ENCODE assay signal across 9 cellular contexts in the genomic region with DNA sequence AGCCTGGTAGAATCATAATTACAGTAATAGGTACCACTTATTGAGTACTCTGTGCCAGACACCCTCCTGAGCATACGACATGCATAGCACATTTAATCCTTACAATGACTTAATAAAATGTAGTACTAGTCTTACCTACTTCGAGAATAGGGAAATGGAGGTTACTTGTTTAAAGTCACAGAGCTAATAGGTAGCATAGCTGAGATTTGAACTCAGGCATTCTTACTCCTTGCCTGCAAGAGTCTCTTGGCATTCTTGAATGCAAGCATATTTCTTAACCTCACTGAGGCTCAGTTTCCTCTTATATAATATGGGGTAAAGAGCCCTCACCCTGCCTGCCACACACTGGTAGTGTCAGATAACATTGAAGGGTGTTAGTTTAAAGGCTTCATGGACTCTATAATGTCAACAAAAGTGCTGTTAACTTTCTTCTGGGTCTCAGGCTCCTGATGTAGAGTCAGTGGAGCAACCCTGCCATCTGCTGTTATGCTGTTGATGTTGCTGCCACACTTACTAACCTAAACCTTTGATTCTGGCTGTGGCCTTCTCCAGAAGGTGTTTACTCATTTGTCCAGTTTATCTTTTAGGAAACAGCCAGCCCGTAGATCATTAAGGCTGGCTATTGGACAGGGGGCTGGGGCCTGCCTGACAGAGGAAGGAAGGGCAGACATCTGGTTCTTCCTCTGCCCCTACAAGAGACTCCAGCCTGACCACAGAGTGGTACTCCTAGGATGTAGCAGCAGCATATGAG. TPM values are rescaled to one million over a fixed set of nuclear protein-coding genes. Genes with fewer than 3 reads are reported as not detected.
DNase-seq lines count a peak whose midpoint lies in the region; ATAC-seq, FAIRE-seq and TF ChIP-seq lines count a peak whose summit lies in the region.
"Had no signal": no experiment of that assay in that cellular context is flagged by ENCODE, and none has a peak within 500 bp of the region (broad histone marks: within the 10 kb centered on the region; RNA-seq: fewer than 3 reads in every experiment).

No MANE protein-coding gene starts in this region.

- peak overlapping the region in 5 of 10 experiments; percentile 1 to 48 (median 37); a peak in 5 of 20 replicates for H3K4me3 ChIP-seq in BLaER1 treated with 17β-estradiol and CSF1 and Interleukin-3, amounts not matched to agents 10 nM and 100 nM
- no peak overlapping the region for H3K4me3 ChIP-seq in SK-N-SH (ENCODE audit: low read depth in 2 of 2, low read length in 1 of 2)
- no peak overlapping the region for H3K4me3 ChIP-seq in K562
- H3K4me3 ChIP-seq: SJSA1 had no signal

- ATAC-seq in K562 (peak; percentile 85), HG03280 (IDR thresholded peaks at IDR 0.05; ENCODE audit: unreplicated experiment) (no peak), GM21529 (IDR thresholded peaks at IDR 0.05; ENCODE audit: unreplicated experiment) (no peak)

- H3K4me2 ChIP-seq in BLaER1 treated with 17β-estradiol and CSF1 and Interleukin-3, amounts not matched to agents 10 nM and 100 nM, result peak overlapping the region; percentile 52 to 94 (median 87)
- no peak overlapping the region for H3K4me2 ChIP-seq in SK-N-SH
- H3K4me2 ChIP-seq in K562 (ENCODE audit: insufficient read depth, low read length), result no peak overlapping the region; the same call in 1 of the 2 replicates

- no peaks in the 10 kb centered on the region for H3K9me2 ChIP-seq in SK-N-SH

- H2AFZ ChIP-seq in SK-N-SH (ENCODE audit: low read depth), result no peak overlapping the region
- H2AFZ ChIP-seq in K562 (ENCODE audit: low read depth, low read length), result no peak overlapping the region

- no TSS peak for BruUV-seq in K562 (replicated peaks; lab: Mats Ljungman, UMichigan)

- in situ Hi-C loops in K562 (cut with MboI), result no loop called here

- peak; percentile 87 for TF ChIP-seq RAD21 in SK-N-SH (IDR thresholded peaks at IDR 0.05; ENCODE audit: low read length)
- TF ChIP-seq RAD21 in K562 (CRISPR knock-in tag; conservative IDR thresholded peaks at IDR 0.05 in 1 of 2, IDR thresholded peaks at IDR 0.05 in 1 of 2), result peak; percentile 78 to 82

- no peak for TF ChIP-seq POLR2A in K562 (conservative IDR thresholded peaks at IDR 0.05)

- TF ChIP-seq EP300 in SK-N-SH (IDR thresholded peaks at IDR 0.05; ENCODE audit: borderline replicate concordance in 1 of 2, low read depth in 1 of 2, low read length in 1 of 2) (no peak), K562 (IDR thresholded peaks at IDR 0.05; ENCODE audit: low read length) (no peak)

- peak; percentile 69 for FAIRE-seq in K562 (lab: Jason Lieb, UNC)

- intact Hi-C loops in K562 (cut with micrococcal nuclease), result loop anchor here (1.0 to 2.0 kb wide), 3 partner anchors 82 to 142 kb away; no protein-coding TSS in a partner anchor

- 90% methylated on average over 3 of the region's 3 CpGs for WGBS in SK-N-SH (ENCODE audit: low lambda C conversion rate)
- WGBS in K562 (ENCODE audit: insufficient coverage, low coverage, missing lambda C conversion rate), result 36% methylated on average over 3 of the region's 3 CpGs

- peaks cover 4% of the 10 kb centered on the region for H3F3A ChIP-seq in SK-N-SH (replicated peaks; ENCODE audit: insufficient read depth)

- H3K79me2 ChIP-seq in SK-N-SH (ENCODE audit: insufficient read depth) (peaks cover 76% of the 10 kb centered on the region), K562 (ENCODE audit: control insufficient read depth, insufficient read depth, low read length) (no peaks in the 10 kb centered on the region)

- peaks cover 76 to 100% (median 88%) of the 10 kb centered on the region in 10 experiments for H3K4me1 ChIP-seq in BLaER1 treated with 17β-estradiol and CSF1 and Interleukin-3, amounts not matched to agents 10 nM and 100 nM
- H3K4me1 ChIP-seq in SK-N-SH (ENCODE audit: control insufficient read depth in 1 of 2, insufficient read depth in 2 of 2, low read depth in 1 of 2, low read length in 1 of 2) (peaks cover 16 to 22% of the 10 kb centered on the region in 2 experiments; a peak in 2 of 4 replicates), K562 (replicated peaks in 1 of 2; ENCODE audit: control insufficient read depth in 2 of 2, insufficient read depth in 2 of 2, low read length in 2 of 2) (peaks cover 0 to 34% of the 10 kb centered on the region in 2 experiments; a peak in 3 of 5 replicates)

- peak overlapping the region; percentile 77 to 88 (median 86) for H3K27ac ChIP-seq in BLaER1 treated with 17β-estradiol and CSF1 and Interleukin-3, amounts not matched to agents 10 nM and 100 nM
- H3K27ac ChIP-seq in SK-N-SH (ENCODE audit: low read depth in 2 of 2, low read length in 1 of 2) (peak overlapping the region in 1 of 2 experiments; percentile 57; a peak in 2 of 4 replicates), K562 (ENCODE audit: extremely low read depth, low read depth, low read length) (no peak overlapping the region)
- H3K27ac ChIP-seq: SJSA1 had no signal

- CTCF ChIA-PET in SK-N-SH (lab: Yijun Ruan, JAX), result interaction anchor here (0.6 to 10.5 kb wide), 11 partner anchors 12 to 143 kb away, joined by 3 to 105 read pairs (median 5); partner anchors contain the start of gene LIMK2
- CTCF ChIA-PET in K562 (lab: Yijun Ruan, JAX; ENCODE audit: low intra/inter-chr PET ratio), result interaction anchor here (0.5 to 1.7 kb wide), 4 partner anchors 19 to 283 kb away, joined by 3 to 12 read pairs (median 4); partner anchors contain the start of genes LIMK2 and SELENOM

- H3K9ac ChIP-seq in BLaER1 treated with 17β-estradiol and CSF1 and Interleukin-3, amounts not matched to agents 10 nM and 100 nM, result peak overlapping the region; percentile 67 to 79 (median 73); a peak in 21 of 22 replicates
- H3K9ac ChIP-seq in SK-N-SH, result no peak overlapping the region
- H3K9ac ChIP-seq in K562 (ENCODE audit: insufficient read depth in 1 of 2, low read depth in 2 of 2, low read length in 2 of 2), result no peak overlapping the region

- DNase-seq in GM19238 (ENCODE audit: insufficient read length, low spot score) (peak; percentile 23), SK-N-SH (peak; percentile 37), K562 (ENCODE audit: extremely low read depth in 1 of 4, low spot score in 3 of 4) (peak in 3 of 4 experiments; percentile 24 to 61 (median 43)), iris pigment epithelial cell (ENCODE audit: low read depth) (peak; percentile 82)
- DNase-seq in stimulated activated CD4-positive, alpha-beta T cell treated with anti-CD3 and anti-CD28 coated beads, Interleukin-2, amount 100 ng/mL, for 4 hours (ENCODE audit: low read depth), result peak; percentile 39

- no peaks in the 10 kb centered on the region for H3K9me1 ChIP-seq in K562 (ENCODE audit: control insufficient read depth, insufficient read depth, low read length)

- peaks cover 24 to 77% (median 55%) of the 10 kb centered on the region in 11 experiments for H3K36me3 ChIP-seq in BLaER1 treated with 17β-estradiol and CSF1 and Interleukin-3, amounts not matched to agents 10 nM and 100 nM
- H3K36me3 ChIP-seq in SK-N-SH (replicated peaks in 1 of 2; ENCODE audit: control insufficient read depth in 1 of 2, insufficient read depth in 2 of 2, low read length in 1 of 2) (no peaks in the 10 kb centered on the region), K562 (ENCODE audit: control insufficient read depth, insufficient read depth, low read length) (peaks cover 5% of the 10 kb centered on the region; the same call in 1 of the 3 replicates)

- H4K20me1 ChIP-seq in BLaER1 treated with 17β-estradiol and CSF1 and Interleukin-3, amounts not matched to agents 10 nM and 100 nM, result peaks cover 0 to 5% (median 0%) of the 10 kb centered on the region in 11 experiments; a peak in 2 of 22 replicates
- no peaks in the 10 kb centered on the region for H4K20me1 ChIP-seq in SK-N-SH (ENCODE audit: insufficient read depth)
- H4K20me1 ChIP-seq in K562 (replicated peaks; ENCODE audit: control insufficient read depth, insufficient read depth, low read length), result no peaks in the 10 kb centered on the region

- H3K27me3 ChIP-seq in BLaER1 treated with 17β-estradiol and CSF1 and Interleukin-3, amounts not matched to agents 10 nM and 100 nM, result no peaks in the 10 kb centered on the region
- H3K27me3 ChIP-seq in SK-N-SH (ENCODE audit: insufficient read depth), result no peaks in the 10 kb centered on the region
- no peaks in the 10 kb centered on the region for H3K27me3 ChIP-seq in K562 (ENCODE audit: control insufficient read depth in 2 of 2, insufficient read depth in 2 of 2, low read length in 2 of 2)
- H3K27me3 ChIP-seq: SJSA1 had no signal

- H3K9me3 ChIP-seq in BLaER1 treated with 17β-estradiol and CSF1 and Interleukin-3, amounts not matched to agents 10 nM and 100 nM (replicated peaks in 1 of 11), result no peaks in the 10 kb centered on the region
- H3K9me3 ChIP-seq in SK-N-SH (no peaks in the 10 kb centered on the region), K562 (replicated peaks; ENCODE audit: control insufficient read depth, insufficient read depth, low read depth, low read length) (no peaks in the 10 kb centered on the region)
- H3K9me3 ChIP-seq: SJSA1 had no signal

- POLR2A ChIA-PET in SK-N-SH (lab: Yijun Ruan, JAX) (no interaction called here), K562 (lab: Yijun Ruan, JAX) (interaction anchor here (1.0 to 1.2 kb wide), 3 partner anchors 24 to 431 kb away, joined by 3 to 4 read pairs (median 3); partner anchors contain the start of gene PISD)

- TF ChIP-seq CTCF in SK-N-SH (IDR thresholded peaks at IDR 0.05) (peak; percentile 75), K562 (IDR thresholded peaks at IDR 0.05 in 2 of 3, conservative IDR thresholded peaks at IDR 0.05 in 1 of 3; ENCODE audit: insufficient read depth in 2 of 3, low read depth in 1 of 3, low read length in 3 of 3) (peak; percentile 60 to 83 (median 73))

RNA-seq across cellular contexts. Expression of gene LIMK2, which starts 18.9 kb away (rescaled TPM):
- polyA plus RNA-seq in SK-N-SH (2012; rRNA removed) (9.8 and 10.7 TPM in 2 replicates), K562 (2011; rRNA removed) (4.3 and 6.6 TPM in 2 replicates), K562 (2014; fragmentation: Illumina TruSeq; extraction: Trizol) (12.0 and 12.3 TPM in 2 replicates), K562 (2014; fragmentation: Nextera tagmentation; extraction: Ambion mirVana) (1 to 10 TPM; 1.1 to 1.3 TPM), K562 (2014; rRNA removed) (5.9 and 9.0 TPM in 2 replicates)
- 8.0 and 8.6 TPM in 2 replicates for polyA plus RNA-seq in SK-N-SH (2012; cell fraction: cytosol; rRNA removed)
- polyA plus RNA-seq in SK-N-SH (2012; cell fraction: nucleus; rRNA removed), result 41.7 and 60.0 TPM in 2 replicates
- 40.3 and 41.1 TPM in 2 replicates for total RNA-seq in K562 (2011; cell fraction: chromatin; rRNA removed; ENCODE audit: low replicate concordance)
- 17.3 and 19.1 TPM in 2 replicates for total RNA-seq in K562 (2011; cell fraction: nucleolus; rRNA removed)
- 26.4 and 30.2 TPM in 2 replicates for total RNA-seq in K562 (2011; cell fraction: nucleoplasm; rRNA removed)
- total RNA-seq in K562 (2014; rRNA removed) (11.1 and 14.5 TPM in 2 replicates), K562 (2014; rRNA removed; fragmentation: Illumina TruSeq; extraction: Trizol) (8.0 and 8.5 TPM in 2 replicates), K562 (2015; rRNA removed; fragmentation: Illumina TruSeq; extraction: Trizol) (7.9 and 8.9 TPM in 2 replicates), K562 (2021) (14.2 TPM in 2 replicates)
- polyA plus RNA-seq in K562 (2011; cell fraction: cytosol; rRNA removed), result 5.3 and 5.8 TPM in 2 replicates
- 12.7 and 15.5 TPM in 2 replicates for polyA plus RNA-seq in K562 (2011; cell fraction: nucleus; rRNA removed)
- polyA plus RNA-seq in K562 (2012), result 8.8 and 9.2 TPM in 2 replicates
- polyA minus RNA-seq in K562 (2011; rRNA and poly(A)+ RNA removed), result 7.1 and 8.2 TPM in 2 replicates
- 3.5 and 3.9 TPM in 2 replicates for polyA minus RNA-seq in K562 (2011; cell fraction: cytosol; rRNA and poly(A)+ RNA removed)
- 7.9 and 14.3 TPM in 2 replicates for polyA minus RNA-seq in K562 (2011; cell fraction: nucleus; rRNA and poly(A)+ RNA removed)

Comparison
In these comparisons a context has a peak if more than half of its experiments do, and no peak if none do; other contexts are left out.
1. H3K4me2 ChIP-seq: peak in BLaER1 treated with 17β-estradiol and CSF1 and Interleukin-3, amounts not matched to agents 10 nM and 100 nM (11 of 11); none in SK-N-SH (single experiment) and K562 (single experiment).
2. H3K9ac ChIP-seq: peak in BLaER1 treated with 17β-estradiol and CSF1 and Interleukin-3, amounts not matched to agents 10 nM and 100 nM (11 of 11); none in SK-N-SH (single experiment) and K562 (0 of 2).
3. DNase-seq: peak in every context shown above with its lines; median percentile 82 in iris pigment epithelial cell; 43 in K562; 39 in stimulated activated CD4-positive, alpha-beta T cell treated with anti-CD3 and anti-CD28 coated beads, Interleukin-2, amount 100 ng/mL, for 4 hours; 37 in SK-N-SH; 23 in GM19238.